In the genomic region with DNA sequence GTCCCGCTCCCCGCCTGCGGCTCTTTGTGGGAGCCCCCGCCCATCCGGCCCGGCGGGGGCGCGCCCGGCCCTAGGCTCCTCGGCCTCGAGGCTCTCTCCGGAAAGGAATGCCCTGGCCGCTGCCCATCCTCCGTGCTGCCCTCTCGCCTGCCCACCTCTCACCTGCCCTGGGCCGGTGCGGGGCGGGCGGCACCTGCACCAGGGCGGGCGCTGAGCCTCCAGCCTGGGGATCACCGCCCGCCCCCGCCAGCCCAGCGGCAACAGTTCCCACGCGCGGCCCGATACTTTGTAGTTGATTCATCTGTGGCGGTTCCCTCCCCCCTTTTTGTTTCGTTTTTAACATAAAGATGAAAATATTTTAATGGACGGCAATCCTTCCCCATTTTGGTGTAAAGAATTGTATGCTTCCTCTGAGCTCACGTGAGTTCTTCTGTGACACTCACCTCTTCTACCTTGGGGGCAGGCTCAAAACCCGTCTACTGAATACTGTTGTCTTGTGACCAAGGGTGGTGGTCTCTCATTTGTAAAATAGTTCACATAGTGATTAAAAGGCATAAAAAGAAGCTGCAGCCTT, we compare ENCODE assay signal across 8 cellular contexts. TPM values are rescaled to one million over a fixed set of nuclear protein-coding genes. Genes with fewer than 3 reads are reported as not detected.
DNase-seq lines count a peak whose midpoint lies in the region; ATAC-seq and TF ChIP-seq lines count a peak whose summit lies in the region.

No MANE protein-coding gene starts in this region.

- H3K27ac ChIP-seq in PC-3 (ENCODE audit: low read length) (no peak overlapping the region), heart right ventricle (peak overlapping the region; percentile 97 to 100 (median 100))

- H3K27me3 ChIP-seq in PC-3 (ENCODE audit: low read length): no peaks in the 10 kb centered on the region
- no peaks in the 10 kb centered on the region for H3K27me3 ChIP-seq in heart right ventricle
- peaks cover 4% of the 10 kb centered on the region for H3K27me3 ChIP-seq in skeletal muscle satellite cell (ENCODE audit: control insufficient read depth, insufficient read depth, low read length)

- peak overlapping the region; percentile 76 for H2AFZ ChIP-seq in PC-3 (ENCODE audit: low read length)

- H3K9ac ChIP-seq in PC-3 (ENCODE audit: low read length): peak overlapping the region; percentile 50
- H3K9ac ChIP-seq in skeletal muscle satellite cell (ENCODE audit: low read depth, low read length): peak overlapping the region; percentile 97

- DNase-seq in GM19238 (ENCODE audit: insufficient read length, low spot score): peak; percentile 28
- DNase-seq in PC-3: peak; percentile 25
- DNase-seq in activated gamma-delta T cell treated with anti-CD3 and anti-CD28 coated beads, Interleukin-2, amount 50 U/mL, for 16 hours (ENCODE audit: low read depth): peak; percentile 70
- DNase-seq in heart right ventricle: no peak
- DNase-seq in HPDE6-E6E7 (ENCODE audit: extremely low spot score): no peak
- DNase-seq in cortex of kidney (lab: John Stamatoyannopoulos, UW): no peak
- DNase-seq in cerebellar cortex (ENCODE audit: low spot score): no peak

- TSS peak; percentile 44 for BruUV-seq in PC-3 (replicated peaks; lab: Mats Ljungman, UMichigan)

- peak overlapping the region; percentile 90 for H3K4me2 ChIP-seq in PC-3 (ENCODE audit: low read length)
- H3K4me2 ChIP-seq in skeletal muscle satellite cell (ENCODE audit: low read length): peak overlapping the region; percentile 83

- WGBS in heart right ventricle, 2 donors: 0 to 2% methylated on average over 26 to 35 of the region's 35 CpGs

- peak overlapping the region; percentile 78 for H3K4me3 ChIP-seq in PC-3 (ENCODE audit: low read length)
- H3K4me3 ChIP-seq in heart right ventricle: peak overlapping the region; percentile 56 to 96 (median 88)
- H3K4me3 ChIP-seq in skeletal muscle satellite cell (ENCODE audit: low read length): peak overlapping the region; percentile 84

- CTCF ChIA-PET in PC-3 (lab: Charles Lee): no interaction called here

- peaks cover 10% of the 10 kb centered on the region; the same call in 1 of the 2 replicates for H3K4me1 ChIP-seq in PC-3 (ENCODE audit: insufficient read depth, low read length)
- H3K4me1 ChIP-seq in heart right ventricle: peaks cover 33 to 73% (median 60%) of the 10 kb centered on the region in 9 donors
- peaks cover 22% of the 10 kb centered on the region for H3K4me1 ChIP-seq in skeletal muscle satellite cell (ENCODE audit: control insufficient read depth, insufficient read depth, low read length)

- H3K9me3 ChIP-seq in PC-3 (ENCODE audit: low read length): no peaks in the 10 kb centered on the region
- no peaks in the 10 kb centered on the region for H3K9me3 ChIP-seq in heart right ventricle
- H3K9me3 ChIP-seq in skeletal muscle satellite cell (replicated peaks; ENCODE audit: low read length): no peaks in the 10 kb centered on the region

- intact Hi-C loops in PC-3 (cut with micrococcal nuclease): loop anchor here (1.0 to 10.0 kb wide), 5 partner anchors 74 to 701 kb away; a partner anchor contains a TSS
- intact Hi-C loops in heart right ventricle (cut with DNase I): loop anchor here in 9 of 10 donors (2.0 to 10.0 kb wide), 11 partner anchors 34 to 334 kb away; a partner anchor contains a TSS

- no peaks in the 10 kb centered on the region for H3F3A ChIP-seq in PC-3 (ENCODE audit: low read length, unreplicated experiment)

- ATAC-seq in PC-3: no peak
- ATAC-seq in heart right ventricle: no peak

- H3K36me3 ChIP-seq in PC-3 (ENCODE audit: low read depth, low read length) (no peaks in the 10 kb centered on the region), heart right ventricle (no peaks in the 10 kb centered on the region), skeletal muscle satellite cell (ENCODE audit: insufficient read depth, low read length) (no peaks in the 10 kb centered on the region)

- POLR2A ChIA-PET in PC-3 (lab: Charles Lee; ENCODE audit: unreplicated experiment): no interaction called here

- peaks cover 22% of the 10 kb centered on the region; the same call in 1 of the 2 replicates for H3K79me2 ChIP-seq in PC-3 (ENCODE audit: low read length)

- TF ChIP-seq CTCF in PC-3 (conservative IDR thresholded peaks at IDR 0.05; ENCODE audit: low read depth, low read length) (no peak), heart right ventricle (IDR thresholded peaks at IDR 0.05) (no peak)

- H3K9me2 ChIP-seq in PC-3 (replicated peaks; ENCODE audit: low read length): no peaks in the 10 kb centered on the region

- H4K20me1 ChIP-seq in PC-3 (ENCODE audit: low read length): no peaks in the 10 kb centered on the region

RNA-seq across cellular contexts. Expression of a gene that starts 1.9 kb away (rescaled TPM):
- total RNA-seq in PC-3 (2014; rRNA removed) (10.1 and 11.4 TPM in 2 replicates), heart right ventricle (100 to 1,000 TPM in 1 of 10 donors, 10 to 100 TPM in 9; 28.4 to 101 (median 49.4) TPM)
- polyA plus RNA-seq in heart right ventricle: 10 to 100 TPM; 32.9 to 44.0 TPM
- total RNA-seq in skeletal muscle satellite cell (2012; rRNA removed): 23.1 and 24.7 TPM in 2 replicates

Comparison
In these comparisons a context has a peak if more than half of its experiments do, and no peak if none do; other contexts are left out.
1. DNase-seq: peak in GM19238 (single experiment), PC-3 (single experiment) and activated gamma-delta T cell treated with anti-CD3 and anti-CD28 coated beads, Interleukin-2, amount 50 U/mL, for 16 hours (single experiment); none in heart right ventricle (0 of 2), HPDE6-E6E7 (single experiment), cortex of kidney (single experiment) and cerebellar cortex (single experiment).
2. Peak in every context shown above with its lines, with median percentiles within 50 percentile points of each other: H3K4me3 ChIP-seq.